In the genomic region with DNA sequence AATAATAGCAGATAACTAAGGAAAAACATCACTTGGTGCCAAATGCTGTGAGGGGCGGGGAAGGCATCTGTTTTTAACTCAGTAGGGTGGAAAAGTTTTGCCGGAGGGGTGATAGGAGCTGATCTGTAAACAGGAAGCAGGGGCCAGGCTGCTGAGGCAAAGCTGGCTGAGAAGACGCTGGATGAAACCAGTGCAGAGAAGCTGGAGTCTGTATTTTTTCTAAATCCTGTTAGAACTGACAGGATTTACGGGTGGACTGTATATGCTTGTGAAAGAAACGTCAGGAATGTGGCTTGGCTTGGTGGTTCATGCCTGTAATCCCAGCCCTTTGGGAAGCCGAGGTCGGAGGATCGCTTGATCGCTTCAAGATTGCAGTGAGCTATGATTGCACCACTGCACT, we compare ENCODE assay signal across 12 cellular contexts. TPM values are rescaled to one million over a fixed set of nuclear protein-coding genes. Genes with fewer than 3 reads are reported as not detected.
DNase-seq lines count a peak whose midpoint lies in the region; ATAC-seq and TF ChIP-seq lines count a peak whose summit lies in the region.
"Had no signal": no experiment of that assay in that cellular context is flagged by ENCODE, and none has a peak within 500 bp of the region (broad histone marks: within the 10 kb centered on the region; RNA-seq: fewer than 3 reads in every experiment).

No MANE protein-coding gene starts in this region.

- H2BK15ac ChIP-seq in mesendoderm (replicated peaks; ENCODE audit: low read depth), result no peak overlapping the region

- H3K27ac ChIP-seq in mesendoderm (ENCODE audit: low read depth, low read length), result peak overlapping the region; percentile 74

- no peak overlapping the region for H3K4me2 ChIP-seq in mesendoderm (ENCODE audit: low read length)

- no peaks in the 10 kb centered on the region for H3K27me3 ChIP-seq in mesendoderm (ENCODE audit: insufficient read depth, low read length, poor library complexity)

- peaks cover 64 to 74% of the 10 kb centered on the region in 2 donors for H3K4me1 Mint-ChIP-seq in natural killer cell
- peaks cover 30 to 35% of the 10 kb centered on the region in 2 donors for H3K4me1 Mint-ChIP-seq in natural killer cell treated with Interleukin-12 subunit alpha and Interleukin-12 subunit beta and Interleukin-15 and Interleukin-18, amount 100 ng/mL, for 72 hours (ENCODE audit: low read depth in 2 of 2)
- H3K4me1 Mint-ChIP-seq in effector memory CD8-positive, alpha-beta T cell (ENCODE audit: low read depth in 2 of 2), result peaks cover 40 to 79% of the 10 kb centered on the region in 2 donors

- no peaks in the 10 kb centered on the region for H3K9me3 Mint-ChIP-seq in natural killer cell
- H3K9me3 Mint-ChIP-seq in natural killer cell treated with Interleukin-12 subunit alpha and Interleukin-12 subunit beta and Interleukin-15 and Interleukin-18, amount 100 ng/mL, for 72 hours, result no peaks in the 10 kb centered on the region
- H3K9me3 Mint-ChIP-seq in effector memory CD8-positive, alpha-beta T cell, result no peaks in the 10 kb centered on the region

- H4K8ac ChIP-seq in mesendoderm (ENCODE audit: low read depth, low read length), result no peak overlapping the region

- peaks cover 12% of the 10 kb centered on the region for H3K79me1 ChIP-seq in mesendoderm (ENCODE audit: low read length)

- H3K9ac ChIP-seq in mesendoderm (ENCODE audit: low read length), result no peak overlapping the region

- ATAC-seq in natural killer cell, result no peak
- no peak for ATAC-seq in natural killer cell treated with Interleukin-12 subunit alpha and Interleukin-12 subunit beta and Interleukin-15 and Interleukin-18, amount 100 ng/mL, for 72 hours
- ATAC-seq in effector memory CD8-positive, alpha-beta T cell (replicated peaks), result no peak
- no peak for ATAC-seq in GM19023 (IDR thresholded peaks at IDR 0.05; ENCODE audit: unreplicated experiment)

- H3K23ac ChIP-seq in mesendoderm (ENCODE audit: low read length), result no peak overlapping the region

- H2BK120ac ChIP-seq in mesendoderm (ENCODE audit: low read depth, low read length), result no peak overlapping the region

- H3K27me3 Mint-ChIP-seq in natural killer cell (ENCODE audit: low read depth in 2 of 2), result no peaks in the 10 kb centered on the region
- no peaks in the 10 kb centered on the region for H3K27me3 Mint-ChIP-seq in natural killer cell treated with Interleukin-12 subunit alpha and Interleukin-12 subunit beta and Interleukin-15 and Interleukin-18, amount 100 ng/mL, for 72 hours
- H3K27me3 Mint-ChIP-seq in effector memory CD8-positive, alpha-beta T cell, result no peaks in the 10 kb centered on the region

- in situ Hi-C loops in ACHN (cut with HindIII; ENCODE audit: low pct_ligation_motif_present, low pct_unique_long_range_greater_than_20kb, low sequenced_read_pairs), result no loop called here

- H3K27ac Mint-ChIP-seq in natural killer cell, result peak overlapping the region; percentile 40 to 45
- H3K27ac Mint-ChIP-seq in natural killer cell treated with Interleukin-12 subunit alpha and Interleukin-12 subunit beta and Interleukin-15 and Interleukin-18, amount 100 ng/mL, for 72 hours, result peak overlapping the region in 1 of 2 donors; percentile 56
- peak overlapping the region; percentile 44 to 68 for H3K27ac Mint-ChIP-seq in effector memory CD8-positive, alpha-beta T cell

- no peak overlapping the region for H3K4me3 Mint-ChIP-seq in natural killer cell
- no peak overlapping the region for H3K4me3 Mint-ChIP-seq in natural killer cell treated with Interleukin-12 subunit alpha and Interleukin-12 subunit beta and Interleukin-15 and Interleukin-18, amount 100 ng/mL, for 72 hours
- H3K4me3 Mint-ChIP-seq in effector memory CD8-positive, alpha-beta T cell, result peak overlapping the region; percentile 45 to 50

- H3K79me2 ChIP-seq in mesendoderm (ENCODE audit: control insufficient read depth, insufficient read depth, low read length), result peaks cover 21% of the 10 kb centered on the region

- H3K18ac ChIP-seq in mesendoderm (ENCODE audit: low read length), result no peak overlapping the region

- H2BK5ac ChIP-seq in mesendoderm (ENCODE audit: low read length), result no peak overlapping the region

- H3K4me1 ChIP-seq in mesendoderm (ENCODE audit: control insufficient read depth, low read depth, low read length), result peaks cover 12% of the 10 kb centered on the region

- no peaks in the 10 kb centered on the region for H3K36me3 ChIP-seq in mesendoderm (ENCODE audit: control insufficient read depth, insufficient read depth, low read length)

- TF ChIP-seq CTCF in natural killer cell (IDR thresholded peaks at IDR 0.05), result no peak

- no peak overlapping the region for H4K5ac ChIP-seq in mesendoderm (ENCODE audit: low read length)

- WGBS in mesendoderm (ENCODE audit: extremely low coverage, insufficient coverage, low lambda C conversion rate), result no CpG with 5 or more reads among the region's 9 CpGs

- no peak overlapping the region for H3K4ac ChIP-seq in mesendoderm (ENCODE audit: low read depth, low read length)

- no peak for DNase-seq in natural killer cell
- DNase-seq in natural killer cell treated with Interleukin-12 subunit alpha and Interleukin-12 subunit beta and Interleukin-15 and Interleukin-18, amount 100 ng/mL, for 72 hours (ENCODE audit: low spot score), result no peak
- no peak for DNase-seq in effector memory CD8-positive, alpha-beta T cell
- peak; percentile 71 for DNase-seq in mesendoderm
- no peak for DNase-seq in ACHN
- no peak for DNase-seq in retina
- DNase-seq in OCI-M2 (lab: John Stamatoyannopoulos, UW; ENCODE audit: unreplicated experiment), result no peak
- DNase-seq: aorta; DMS 273 treated with DMSO at 0.1 percent for 48 hours; MV-4-11; stimulated activated CD4-positive, alpha-beta T cell treated with anti-CD3 and anti-CD28 coated beads, Interleukin-4, amount 100 ng/mL, for 1 hour had no signal

- H2AK5ac ChIP-seq in mesendoderm (ENCODE audit: low read length), result no peak overlapping the region

- H3K4me3 ChIP-seq in mesendoderm (ENCODE audit: low read length), result no peak overlapping the region

- intact Hi-C loops in natural killer cell (cut with micrococcal nuclease), result no loop called here

- no peaks in the 10 kb centered on the region for H3K36me3 Mint-ChIP-seq in natural killer cell
- H3K36me3 Mint-ChIP-seq in natural killer cell treated with Interleukin-12 subunit alpha and Interleukin-12 subunit beta and Interleukin-15 and Interleukin-18, amount 100 ng/mL, for 72 hours, result no peaks in the 10 kb centered on the region
- H3K36me3 Mint-ChIP-seq in effector memory CD8-positive, alpha-beta T cell (ENCODE audit: insufficient read depth), result peaks cover 17% of the 10 kb centered on the region

- H3K56ac ChIP-seq in mesendoderm (ENCODE audit: low read length), result no peak overlapping the region

RNA-seq across cellular contexts. Expression of a gene that starts 5.6 kb away (rescaled TPM):
- total RNA-seq in natural killer cell, result 10 to 100 TPM; 63.8 to 100.0 (median 65.6) TPM
- total RNA-seq in natural killer cell treated with Interleukin-12 subunit alpha and Interleukin-12 subunit beta and Interleukin-15 and Interleukin-18, amount 100 ng/mL, for 72 hours, result 10 to 100 TPM; 17.4 to 21.8 TPM
- polyA plus RNA-seq in mesendoderm (2013, experiment 1 of 2), result 26.7 TPM
- polyA plus RNA-seq in mesendoderm (2013, experiment 2 of 2), result 25.1 TPM

Comparison
In these comparisons a context has a peak if more than half of its experiments do, and no peak if none do; other contexts are left out.
1. H3K4me3 Mint-ChIP-seq: peak in effector memory CD8-positive, alpha-beta T cell (2 of 2); none in natural killer cell (single experiment) and natural killer cell treated with Interleukin-12 subunit alpha and Interleukin-12 subunit beta and Interleukin-15 and Interleukin-18, amount 100 ng/mL, for 72 hours (single experiment).